8 cellular contexts compared by ENCODE assay signal in genomic region chr4:53196872-53197759, GRCh38.
A peak's percentile ranks its signal among the peaks of the same experiment; 100 is the strongest.
DNase-seq lines count a peak whose midpoint lies in the region; ATAC-seq, FAIRE-seq and TF ChIP-seq lines count a peak whose summit lies in the region.

No MANE protein-coding gene starts in this region.

- POLR2A ChIA-PET in H1 (lab: Charles Lee; ENCODE audit: partially characterized antibody): no interaction called here

- H3K27me3 ChIP-seq in OCI-LY3 (ENCODE audit: low read depth, low read length) (no peaks in the 10 kb centered on the region), H1 (replicated peaks in 1 of 4; ENCODE audit: control insufficient read depth in 3 of 4, extremely low read depth in 1 of 4, insufficient read depth in 3 of 4, low read length in 3 of 4) (no peaks in the 10 kb centered on the region), mesenchymal stem cell (ENCODE audit: control insufficient read depth in 1 of 2, insufficient read depth in 1 of 2, low read length in 2 of 2) (no peaks in the 10 kb centered on the region)

- H3K27ac ChIP-seq in OCI-LY3 (ENCODE audit: low read length): no peak overlapping the region
- no peak overlapping the region for H3K27ac ChIP-seq in H1 (ENCODE audit: low read depth, low read length)
- H3K27ac ChIP-seq in mesenchymal stem cell (ENCODE audit: low read length, poor library complexity, severe bottlenecking): no peak overlapping the region

- no peak for TF ChIP-seq POLR2A in H1 (IDR thresholded peaks at IDR 0.05; ENCODE audit: control extremely low read depth in 1 of 2, low read depth in 2 of 2, low read length in 2 of 2)

- CTCF ChIA-PET in H1 (lab: Charles Lee; ENCODE audit: partially characterized antibody): interaction anchor here (0.7 to 1.2 kb wide), 3 partner anchors 12 to 1023 kb away, joined by 3 read pairs; no protein-coding TSS in a partner anchor

- no peak overlapping the region for H3K4me3 ChIP-seq in OCI-LY3 (ENCODE audit: low read length)
- no peak overlapping the region for H3K4me3 ChIP-seq in H1 (ENCODE audit: extremely low read depth in 1 of 4, insufficient read depth in 2 of 4, low read depth in 3 of 4, low read length in 4 of 4)
- H3K4me3 ChIP-seq in mesenchymal stem cell (ENCODE audit: insufficient read depth in 1 of 2, low read depth in 1 of 2, low read length in 2 of 2): peak overlapping the region in 1 of 2 experiments; percentile 46

- H2AK5ac ChIP-seq in H1 (ENCODE audit: low read depth, low read length) (no peak overlapping the region), mesenchymal stem cell (ENCODE audit: low read length, severe bottlenecking) (no peak overlapping the region)

- no peak overlapping the region for H3K9ac ChIP-seq in OCI-LY3 (ENCODE audit: low read length)
- no peak overlapping the region for H3K9ac ChIP-seq in H1 (replicated peaks in 1 of 4; ENCODE audit: extremely low read depth in 1 of 4, low read depth in 3 of 4, low read length in 3 of 4)
- H3K9ac ChIP-seq in mesenchymal stem cell (ENCODE audit: low read length): peak overlapping the region; percentile 81

- FAIRE-seq in H1 (lab: Jason Lieb, UNC): peak; percentile 95

- TF ChIP-seq CTCF in OCI-LY3 (IDR thresholded peaks at IDR 0.05; ENCODE audit: low read depth, low read length) (peak; percentile 84), H1 (IDR thresholded peaks at IDR 0.05; ENCODE audit: control extremely low read depth in 1 of 3, insufficient read depth in 1 of 3, low read depth in 1 of 3, low read length in 3 of 3) (peak in 2 of 3 experiments; percentile 39 to 59; a peak in 2 of 4 replicates)

- H2BK12ac ChIP-seq in H1 (ENCODE audit: low read depth, low read length) (no peak overlapping the region), mesenchymal stem cell (ENCODE audit: low read length in 2 of 2) (no peak overlapping the region)

- H2AFZ ChIP-seq in OCI-LY3 (ENCODE audit: low read depth, low read length) (no peak overlapping the region), H1 (ENCODE audit: low read length) (no peak overlapping the region), mesenchymal stem cell (ENCODE audit: low read depth, low read length) (no peak overlapping the region)

- H4K91ac ChIP-seq in H1 (replicated peaks; ENCODE audit: insufficient read length, low read length): no peak overlapping the region
- H4K91ac ChIP-seq in mesenchymal stem cell (ENCODE audit: low read length): no peak overlapping the region

- no peak overlapping the region for H3K14ac ChIP-seq in H1 (ENCODE audit: insufficient read length)
- H3K14ac ChIP-seq in mesenchymal stem cell (ENCODE audit: low read length in 2 of 2): no peak overlapping the region

- H3K4me1 ChIP-seq in OCI-LY3 (ENCODE audit: low read length): peaks cover 2% of the 10 kb centered on the region
- H3K4me1 ChIP-seq in H1 (replicated peaks in 1 of 4; ENCODE audit: control insufficient read depth in 3 of 4, insufficient read depth in 4 of 4, low read length in 3 of 4): no peaks in the 10 kb centered on the region
- H3K4me1 ChIP-seq in mesenchymal stem cell (ENCODE audit: control insufficient read depth, insufficient read depth, low read depth, low read length): no peaks in the 10 kb centered on the region

- H2BK20ac ChIP-seq in H1 (ENCODE audit: low read length): no peak overlapping the region

- H4K20me1 ChIP-seq in OCI-LY3 (ENCODE audit: insufficient read depth, low read length) (no peaks in the 10 kb centered on the region), H1 (replicated peaks in 1 of 2; ENCODE audit: control insufficient read depth in 1 of 2, insufficient read depth in 2 of 2, low read length in 2 of 2) (no peaks in the 10 kb centered on the region)

- H3K36me3 ChIP-seq in OCI-LY3 (replicated peaks; ENCODE audit: low read depth, low read length) (no peaks in the 10 kb centered on the region), H1 (ENCODE audit: control insufficient read depth in 2 of 4, insufficient read depth in 4 of 4, low read length in 3 of 4) (no peaks in the 10 kb centered on the region), mesenchymal stem cell (ENCODE audit: control insufficient read depth in 1 of 2, insufficient read depth in 2 of 2, low read depth in 1 of 2, low read length in 2 of 2) (no peaks in the 10 kb centered on the region)

- H3K4me2 ChIP-seq in OCI-LY3 (ENCODE audit: low read length): no peak overlapping the region
- no peak overlapping the region for H3K4me2 ChIP-seq in H1 (ENCODE audit: insufficient read depth in 1 of 2, low read depth in 2 of 2, low read length in 2 of 2)
- H3K4me2 ChIP-seq in mesenchymal stem cell (ENCODE audit: low read length, poor library complexity, severe bottlenecking): no peak overlapping the region

- no peaks in the 10 kb centered on the region; the same call in 1 of the 2 replicates for H3K23me2 ChIP-seq in H1 (ENCODE audit: low read depth, low read length)

- H2BK120ac ChIP-seq in H1 (replicated peaks; ENCODE audit: low read depth, low read length) (no peak overlapping the region), mesenchymal stem cell (ENCODE audit: low read depth, low read length) (no peak overlapping the region)

- no peak overlapping the region for H3K56ac ChIP-seq in H1 (replicated peaks; ENCODE audit: insufficient read length, low read depth, low read length)

- no peak overlapping the region for H3K23ac ChIP-seq in H1 (ENCODE audit: insufficient read length)
- no peak overlapping the region for H3K23ac ChIP-seq in mesenchymal stem cell (ENCODE audit: low read length in 2 of 2)

- H3K18ac ChIP-seq in H1 (ENCODE audit: extremely low read depth, low read length) (no peak overlapping the region), mesenchymal stem cell (ENCODE audit: low read depth in 1 of 2, low read length in 2 of 2) (no peak overlapping the region)

- TF ChIP-seq EP300 in H1 (IDR thresholded peaks at IDR 0.05; ENCODE audit: borderline replicate concordance in 1 of 2, low read depth in 2 of 2, low read length in 2 of 2): no peak

- 84% methylated on average over 4 of the region's 4 CpGs; no CpG with 5 or more reads in 1 of the 2 experiments for WGBS in H1 (ENCODE audit: extremely low coverage in 1 of 2, insufficient coverage in 1 of 2, insufficient read length in 1 of 2, insufficient replicate concordance in 2 of 2, low coverage in 1 of 2, low lambda C conversion rate in 2 of 2, missing lambda C conversion rate in 1 of 2), 2 experiments
- WGBS in mesenchymal stem cell: 66% methylated on average over 4 of the region's 4 CpGs

- DNase-seq in AG08396 (ENCODE audit: low spot score): peak; percentile 53
- peak; percentile 96 to 99 for DNase-seq in Kasumi-1 (lab: John Stamatoyannopoulos, UW)
- DNase-seq in H1 (ENCODE audit: low read depth in 1 of 2, low spot score in 2 of 2): no peak
- peak; percentile 86 for DNase-seq in mesenchymal stem cell
- DNase-seq in UCSD-AML1 (lab: John Stamatoyannopoulos, UW; ENCODE audit: unreplicated experiment): no peak

- H3K9me3 ChIP-seq in OCI-LY3 (ENCODE audit: insufficient read depth, low read length) (no peaks in the 10 kb centered on the region), H1 (ENCODE audit: insufficient read depth in 2 of 2, low read depth in 1 of 2, low read length in 1 of 2) (no peaks in the 10 kb centered on the region), mesenchymal stem cell (ENCODE audit: control insufficient read depth, low read length) (no peaks in the 10 kb centered on the region)

- H2BK5ac ChIP-seq in H1 (ENCODE audit: low read depth, low read length) (no peak overlapping the region), mesenchymal stem cell (ENCODE audit: low read depth, low read length, poor library complexity, severe bottlenecking) (no peak overlapping the region)

- H4K5ac ChIP-seq in H1 (ENCODE audit: insufficient read length, low read depth, low read length): no peak overlapping the region

- ATAC-seq in GM18498 (IDR thresholded peaks at IDR 0.05; ENCODE audit: unreplicated experiment) (peak; percentile 69), GM18873 (IDR thresholded peaks at IDR 0.05; ENCODE audit: low FRiP score, unreplicated experiment) (no peak)

- H4K8ac ChIP-seq in H1 (ENCODE audit: extremely low read depth, insufficient read depth, low read length) (no peak overlapping the region), mesenchymal stem cell (ENCODE audit: low read length) (no peak overlapping the region)

- H3K4ac ChIP-seq in H1 (replicated peaks; ENCODE audit: insufficient read length, low read depth, low read length): no peak overlapping the region
- H3K4ac ChIP-seq in mesenchymal stem cell (ENCODE audit: low read depth in 1 of 2, low read length in 2 of 2): peak overlapping the region in 1 of 2 experiments; percentile 51

- H3K79me1 ChIP-seq in H1 (ENCODE audit: low read depth, low read length) (no peaks in the 10 kb centered on the region), mesenchymal stem cell (replicated peaks; ENCODE audit: low read length, poor library complexity, severe bottlenecking) (peaks cover 2% of the 10 kb centered on the region)

- H3K79me2 ChIP-seq in OCI-LY3 (ENCODE audit: low read length): no peaks in the 10 kb centered on the region
- no peaks in the 10 kb centered on the region for H3K79me2 ChIP-seq in H1 (ENCODE audit: control insufficient read depth in 1 of 2, insufficient read depth in 2 of 2, low read length in 2 of 2)

- peak; percentile 82 to 86 for TF ChIP-seq RAD21 in H1 (IDR thresholded peaks at IDR 0.05 in 1 of 2, conservative IDR thresholded peaks at IDR 0.05 in 1 of 2; ENCODE audit: low read depth in 2 of 2, low read length in 2 of 2)

- H2BK15ac ChIP-seq in H1 (ENCODE audit: low read length) (no peak overlapping the region), mesenchymal stem cell (ENCODE audit: low read depth, poor library complexity, severe bottlenecking) (no peak overlapping the region)

TF ChIP-seq in H1, 55 proteins besides CTCF, POLR2A, EP300 and RAD21:
- peak; percentile 13; the same call in 1 of the 2 replicates for TF ChIP-seq JUND (IDR thresholded peaks at IDR 0.05; ENCODE audit: low read length)
- TF ChIP-seq CREB1 (IDR thresholded peaks at IDR 0.05): no peak

Comparison
In these comparisons a context has a peak if more than half of its experiments do, and no peak if none do; other contexts are left out.
1. DNase-seq: peak in AG08396 (single experiment), Kasumi-1 (2 of 2) and mesenchymal stem cell (single experiment); none in H1 (0 of 2) and UCSD-AML1 (single experiment).